ENCODE assay signal across 1 cellular context in genomic region chr1:22969224-22969829, GRCh38.
TF ChIP-seq lines count a peak whose summit lies in the region.

No MANE protein-coding gene starts in this region.

TF ChIP-seq in A549, 52 proteins besides CTCF, POLR2A, EP300 and RAD21 (continued from another document):
- TF ChIP-seq, protein P1, sequence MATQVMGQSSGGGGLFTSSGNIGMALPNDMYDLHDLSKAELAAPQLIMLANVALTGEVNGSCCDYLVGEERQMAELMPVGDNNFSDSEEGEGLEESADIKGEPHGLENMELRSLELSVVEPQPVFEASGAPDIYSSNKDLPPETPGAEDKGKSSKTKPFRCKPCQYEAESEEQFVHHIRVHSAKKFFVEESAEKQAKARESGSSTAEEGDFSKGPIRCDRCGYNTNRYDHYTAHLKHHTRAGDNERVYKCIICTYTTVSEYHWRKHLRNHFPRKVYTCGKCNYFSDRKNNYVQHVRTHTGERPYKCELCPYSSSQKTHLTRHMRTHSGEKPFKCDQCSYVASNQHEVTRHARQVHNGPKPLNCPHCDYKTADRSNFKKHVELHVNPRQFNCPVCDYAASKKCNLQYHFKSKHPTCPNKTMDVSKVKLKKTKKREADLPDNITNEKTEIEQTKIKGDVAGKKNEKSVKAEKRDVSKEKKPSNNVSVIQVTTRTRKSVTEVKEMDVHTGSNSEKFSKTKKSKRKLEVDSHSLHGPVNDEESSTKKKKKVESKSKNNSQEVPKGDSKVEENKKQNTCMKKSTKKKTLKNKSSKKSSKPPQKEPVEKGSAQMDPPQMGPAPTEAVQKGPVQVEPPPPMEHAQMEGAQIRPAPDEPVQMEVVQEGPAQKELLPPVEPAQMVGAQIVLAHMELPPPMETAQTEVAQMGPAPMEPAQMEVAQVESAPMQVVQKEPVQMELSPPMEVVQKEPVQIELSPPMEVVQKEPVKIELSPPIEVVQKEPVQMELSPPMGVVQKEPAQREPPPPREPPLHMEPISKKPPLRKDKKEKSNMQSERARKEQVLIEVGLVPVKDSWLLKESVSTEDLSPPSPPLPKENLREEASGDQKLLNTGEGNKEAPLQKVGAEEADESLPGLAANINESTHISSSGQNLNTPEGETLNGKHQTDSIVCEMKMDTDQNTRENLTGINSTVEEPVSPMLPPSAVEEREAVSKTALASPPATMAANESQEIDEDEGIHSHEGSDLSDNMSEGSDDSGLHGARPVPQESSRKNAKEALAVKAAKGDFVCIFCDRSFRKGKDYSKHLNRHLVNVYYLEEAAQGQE (IDR thresholded peaks at IDR 0.05): no peak
- TF ChIP-seq TFCP2L1 (CRISPR knock-in tag; IDR thresholded peaks at IDR 0.05) (no peak), BHLHE40 (IDR thresholded peaks at IDR 0.05; ENCODE audit: low read depth, low read length) (no peak)
TF ChIP-seq in A549: peak in this region for 0.
